ENCODE assay signal across 9 cellular contexts in the genomic region with DNA sequence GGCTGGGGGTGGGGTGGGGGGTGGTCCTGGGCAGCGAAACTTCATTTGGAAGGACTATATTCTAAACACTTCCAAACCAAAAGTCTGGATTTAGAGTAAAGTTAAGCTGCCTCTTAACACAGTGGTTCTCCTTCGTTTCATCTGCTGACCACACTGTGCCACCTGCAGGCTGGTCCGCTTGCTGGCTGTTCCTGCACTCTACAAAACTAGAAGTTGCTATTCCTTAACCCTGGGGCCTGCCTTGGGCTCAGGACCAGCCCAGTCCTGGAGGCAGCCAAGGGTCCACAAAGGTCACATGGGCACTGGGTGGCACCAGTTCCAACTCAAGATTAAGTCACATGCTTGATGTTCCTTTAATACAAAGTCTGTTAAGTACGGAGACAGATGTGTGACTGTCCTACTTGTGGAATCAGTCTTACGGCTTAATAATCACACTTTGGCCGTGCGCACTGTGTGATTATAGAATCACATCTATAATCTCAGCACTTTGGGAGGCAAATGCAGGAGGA.
DNase-seq lines count a peak whose midpoint lies in the region; ATAC-seq, FAIRE-seq and TF ChIP-seq lines count a peak whose summit lies in the region.
"Had no signal": no experiment of that assay in that cellular context is flagged by ENCODE, and none has a peak within 500 bp of the region (broad histone marks: within the 10 kb centered on the region; RNA-seq: fewer than 3 reads in every experiment).

No MANE protein-coding gene starts in this region.

- H3K36me3 ChIP-seq in naive thymus-derived CD4-positive, alpha-beta T cell (ENCODE audit: control insufficient read depth in 2 of 3, insufficient read depth in 3 of 3, low read length in 3 of 3), result peaks cover 0 to 10% (median 0%) of the 10 kb centered on the region in 3 experiments

- no peaks in the 10 kb centered on the region for H3K4me1 ChIP-seq in naive thymus-derived CD4-positive, alpha-beta T cell (ENCODE audit: control insufficient read depth in 2 of 2, insufficient read depth in 2 of 2, low read length in 2 of 2)

- peaks cover 5% of the 10 kb centered on the region for H3K27me3 ChIP-seq in AG04450 (ENCODE audit: control insufficient read depth, insufficient read depth, low read length)
- H3K27me3 ChIP-seq in naive thymus-derived CD4-positive, alpha-beta T cell (ENCODE audit: control insufficient read depth in 2 of 2, insufficient read depth in 2 of 2, low read length in 2 of 2), result no peaks in the 10 kb centered on the region

- no peaks in the 10 kb centered on the region for H3K27me3 Mint-ChIP-seq in naive thymus-derived CD4-positive, alpha-beta T cell

- H3K4me1 Mint-ChIP-seq in naive thymus-derived CD4-positive, alpha-beta T cell, result peaks cover 12 to 54% (median 39%) of the 10 kb centered on the region in 7 donors

- DNase-seq in AG04450 (ENCODE audit: low read depth, low spot score), result no peak
- peak; percentile 48 for DNase-seq in GM10248 (ENCODE audit: extremely low spot score)
- peak; percentile 23 for DNase-seq in RPMI7951 (ENCODE audit: low read depth)
- peak; percentile 20 to 21 for DNase-seq in erythroblast (lab: John Stamatoyannopoulos, UW)
- peak in 4 of 9 donors; percentile 15 to 35 (median 24) for DNase-seq in naive thymus-derived CD4-positive, alpha-beta T cell
- DNase-seq in NCI-H524 treated with DMSO at 0.1 percent for 48 hours (lab: John Stamatoyannopoulos, UW), result no peak
- no peak for DNase-seq in RCC 7860 (ENCODE audit: low spot score)

- no peak overlapping the region for H3K4me3 ChIP-seq in AG04450 (ENCODE audit: low read depth, low read length)
- no peak overlapping the region for H3K4me3 ChIP-seq in naive thymus-derived CD4-positive, alpha-beta T cell (ENCODE audit: low read length)

- peaks cover 0 to 6% (median 3%) of the 10 kb centered on the region in 5 donors for H3K36me3 Mint-ChIP-seq in naive thymus-derived CD4-positive, alpha-beta T cell

- no peaks in the 10 kb centered on the region; the same call in 1 of the 2 replicates for H3K9me3 ChIP-seq in AG04450 (ENCODE audit: control insufficient read depth, insufficient read depth, low read length)
- no peaks in the 10 kb centered on the region for H3K9me3 ChIP-seq in naive thymus-derived CD4-positive, alpha-beta T cell (ENCODE audit: control insufficient read depth in 2 of 3, low read length in 3 of 3)

- no peak overlapping the region for H3K27ac ChIP-seq in AG04450 (ENCODE audit: low read depth, low read length)
- H3K27ac ChIP-seq in naive thymus-derived CD4-positive, alpha-beta T cell (ENCODE audit: low read depth, low read length), result no peak overlapping the region

- intact Hi-C loops in naive thymus-derived CD4-positive, alpha-beta T cell (cut with micrococcal nuclease), result loop anchor here (1.0 kb wide), 1 partner anchor 315 kb away; no protein-coding TSS in a partner anchor

- TF ChIP-seq POLR2A in erythroblast (IDR thresholded peaks at IDR 0.05; ENCODE audit: low read length), result no peak

- H3K9me3 Mint-ChIP-seq in naive thymus-derived CD4-positive, alpha-beta T cell, result no peaks in the 10 kb centered on the region

- ATAC-seq in naive thymus-derived CD4-positive, alpha-beta T cell, result peak; percentile 58
- no peak for ATAC-seq in GM21381 (IDR thresholded peaks at IDR 0.05; ENCODE audit: unreplicated experiment)

- no peak for FAIRE-seq in RCC 7860 (lab: Jason Lieb, UNC)
- FAIRE-seq: colon had no signal

- POLR2A ChIA-PET in AG04450 (lab: Yijun Ruan, JAX), result no interaction called here
- POLR2A ChIA-PET in GM10248 (lab: Yijun Ruan, JAX), result no interaction called here
- POLR2A ChIA-PET in naive thymus-derived CD4-positive, alpha-beta T cell (lab: Charles Lee), result interaction anchor here (1.8 kb wide), 1 partner anchor 314 kb away, joined by 4 read pairs; no protein-coding TSS in a partner anchor

- CTCF ChIA-PET in AG04450 (lab: Charles Lee), result interaction anchor here (1.2 kb wide), 1 partner anchor 315 kb away, joined by 4 read pairs; no protein-coding TSS in a partner anchor
- CTCF ChIA-PET in GM10248 (lab: Yijun Ruan, JAX), result interaction anchor here (0.8 to 2.7 kb wide), 4 partner anchors 8 to 315 kb away, joined by 3 to 14 read pairs (median 3); no protein-coding TSS in a partner anchor
- CTCF ChIA-PET in naive thymus-derived CD4-positive, alpha-beta T cell (lab: Charles Lee), result interaction anchor here (0.6 to 3.5 kb wide), 5 partner anchors 28 to 314 kb away, joined by 3 to 18 read pairs (median 4); a partner anchor contains a TSS

- peak; percentile 30; the same call in 1 of the 2 replicates for TF ChIP-seq CTCF in AG04450 (IDR thresholded peaks at IDR 0.05; ENCODE audit: low read depth, low read length)
- peak; percentile 58 for TF ChIP-seq CTCF in GM10248 (IDR thresholded peaks at IDR 0.05; ENCODE audit: control extremely low read depth, extremely low read depth, low read depth, missing control alignments)

- peak overlapping the region in 2 of 9 donors; percentile 13 to 74 for H3K27ac Mint-ChIP-seq in naive thymus-derived CD4-positive, alpha-beta T cell

- no peak overlapping the region for H3K4me3 Mint-ChIP-seq in naive thymus-derived CD4-positive, alpha-beta T cell

Comparison
In these comparisons a context has a peak if more than half of its experiments do, and no peak if none do; other contexts are left out.
1. DNase-seq: peak in GM10248 (single experiment), RPMI7951 (single experiment) and erythroblast (2 of 2); none in AG04450 (single experiment), NCI-H524 treated with DMSO at 0.1 percent for 48 hours (single experiment) and RCC 7860 (single experiment).